Comparison of ENCODE assay signal across 20 cellular contexts in the genomic region with DNA sequence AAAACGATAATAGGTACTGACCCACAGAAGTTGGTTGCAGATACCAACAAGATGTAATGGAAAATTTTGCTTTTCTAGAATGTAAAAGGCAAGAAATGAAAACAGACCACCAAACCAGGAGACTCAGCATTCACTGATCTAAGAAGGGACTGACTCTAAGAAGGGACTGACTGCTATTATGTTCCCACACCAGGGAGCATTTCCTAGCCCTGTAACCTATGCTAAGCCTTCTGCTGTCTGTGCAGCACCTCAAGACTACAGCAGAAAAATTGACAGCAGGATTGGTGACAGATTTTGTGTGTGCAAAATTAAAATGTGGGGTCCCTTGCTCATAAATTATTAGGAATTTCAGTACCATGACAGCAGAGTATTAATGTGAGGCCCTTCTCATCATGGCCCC.
"Had no signal": no experiment of that assay in that cellular context is flagged by ENCODE, and none has a peak within 500 bp of the region (broad histone marks: within the 10 kb centered on the region; RNA-seq: fewer than 3 reads in every experiment).

No MANE protein-coding gene starts in this region.

- ATAC-seq: Panc1, PC-3 had no signal

- DNase-seq: KBM-7; MV-4-11; NCI-H1048; NCI-H1105; NCI-H1417; NCI-H1436 treated with DMSO at 0.1 percent for 48 hours; NCI-H1930; NCI-H2081; NCI-H2107; NCI-H2227 treated with DMSO at 0.1 percent for 48 hours; NCI-H524; NCI-H526 treated with DMSO at 0.1 percent for 48 hours; NCI-H748 treated with DMSO at 0.1 percent for 48 hours; NK-92 treated with Interleukin-12 subunit alpha and Interleukin-12 subunit beta, amount 100 ng/mL, for 24 hours; PC-3; SHP77; SK-N-SH; T-helper 1 cell had no signal

- H3K9me3 ChIP-seq: SK-N-SH had no signal

- H3K9ac ChIP-seq: SK-N-SH had no signal

- H3K4me2 ChIP-seq: SK-N-SH had no signal

- H3K27ac ChIP-seq: RWPE1 had no signal
